1 cellular context compared by ENCODE assay signal in genomic region chr16:17106243-17106791, GRCh38.
TF ChIP-seq lines count a peak whose summit lies in the region.

No MANE protein-coding gene starts in this region.

TF ChIP-seq in IMR-90, 13 proteins besides CTCF, POLR2A, EP300 and RAD21 (continued from another document):
- TF ChIP-seq MAFK (IDR thresholded peaks at IDR 0.05; ENCODE audit: low read depth, low read length) (no peak), CHD1 (IDR thresholded peaks at IDR 0.05; ENCODE audit: low read depth, low read length) (no peak), NFE2L2 (IDR thresholded peaks at IDR 0.05; ENCODE audit: low read depth, low read length) (no peak)
TF ChIP-seq in IMR-90: peak in this region for 0.
